ENCODE assay signal across 8 cellular contexts in genomic region chr12:75479963-75480461, GRCh38. TPM values are rescaled to one million over a fixed set of nuclear protein-coding genes. Genes with fewer than 3 reads are reported as not detected.
DNase-seq lines count a peak whose midpoint lies in the region; ATAC-seq and TF ChIP-seq lines count a peak whose summit lies in the region.

No MANE protein-coding gene starts in this region.

- H3K4me2 ChIP-seq in BLaER1 treated with 17β-estradiol and CSF1 and Interleukin-3, amounts not matched to agents 10 nM and 100 nM, result peak overlapping the region; percentile 57 to 96 (median 86)

- no peak for TF ChIP-seq CTCF in brain microvascular endothelial cell (IDR thresholded peaks at IDR 0.05; ENCODE audit: low read depth, low read length, missing control alignments)
- TF ChIP-seq CTCF in mucosa of descending colon (IDR thresholded peaks at IDR 0.05), result no peak

- in situ Hi-C loops in brain microvascular endothelial cell (cut with HindIII; ENCODE audit: low pct_ligation_motif_present, low sequenced_read_pairs), result no loop called here

- no peaks in the 10 kb centered on the region for H3K27me3 ChIP-seq in BLaER1 treated with 17β-estradiol and CSF1 and Interleukin-3, amounts not matched to agents 10 nM and 100 nM
- no peaks in the 10 kb centered on the region for H3K27me3 ChIP-seq in brain microvascular endothelial cell (replicated peaks)

- H3K27ac ChIP-seq in BLaER1 treated with 17β-estradiol and CSF1 and Interleukin-3, amounts not matched to agents 10 nM and 100 nM, result peak overlapping the region; percentile 68 to 95 (median 89); a peak in 21 of 22 replicates
- H3K27ac ChIP-seq in brain microvascular endothelial cell, result peak overlapping the region; percentile 91

- H3K4me1 ChIP-seq in BLaER1 treated with 17β-estradiol and CSF1 and Interleukin-3, amounts not matched to agents 10 nM and 100 nM, result peaks cover 44 to 82% (median 69%) of the 10 kb centered on the region in 10 experiments
- H3K4me1 ChIP-seq in mucosa of descending colon (ENCODE audit: low read depth), result no peaks in the 10 kb centered on the region

- H4K20me1 ChIP-seq in BLaER1 treated with 17β-estradiol and CSF1 and Interleukin-3, amounts not matched to agents 10 nM and 100 nM, result peaks cover 0 to 18% (median 0%) of the 10 kb centered on the region in 11 experiments; a peak in 6 of 22 replicates

- H3K36me3 ChIP-seq in BLaER1 treated with 17β-estradiol and CSF1 and Interleukin-3, amounts not matched to agents 10 nM and 100 nM, result peaks cover 0 to 34% (median 4%) of the 10 kb centered on the region in 11 experiments; a peak in 11 of 22 replicates
- peaks cover 7% of the 10 kb centered on the region for H3K36me3 ChIP-seq in brain microvascular endothelial cell (replicated peaks)
- no peaks in the 10 kb centered on the region for H3K36me3 ChIP-seq in mucosa of descending colon (ENCODE audit: low read depth)

- peaks cover 0 to 6% (median 0%) of the 10 kb centered on the region in 11 experiments; a peak in 4 of 22 replicates for H3K9me3 ChIP-seq in BLaER1 treated with 17β-estradiol and CSF1 and Interleukin-3, amounts not matched to agents 10 nM and 100 nM (replicated peaks in 1 of 11)
- H3K9me3 ChIP-seq in mucosa of descending colon, result no peaks in the 10 kb centered on the region

- DNase-seq in brain microvascular endothelial cell (peak; percentile 32), mucosa of descending colon (no peak), NCI-H2081 (lab: John Stamatoyannopoulos, UW) (no peak), NCI-H2107 (lab: John Stamatoyannopoulos, UW) (no peak), NCI-H446 (lab: John Stamatoyannopoulos, UW) (no peak)

- H3K4me3 ChIP-seq in BLaER1 treated with 17β-estradiol and CSF1 and Interleukin-3, amounts not matched to agents 10 nM and 100 nM, result peak overlapping the region in 8 of 10 experiments; percentile 53 to 85 (median 74); a peak in 14 of 20 replicates
- H3K4me3 ChIP-seq in brain microvascular endothelial cell (ENCODE audit: low read depth, low read length) (peak overlapping the region; percentile 31), mucosa of descending colon (no peak overlapping the region)

- peak overlapping the region in 10 of 11 experiments; percentile 19 to 93 (median 82); a peak in 17 of 22 replicates for H3K9ac ChIP-seq in BLaER1 treated with 17β-estradiol and CSF1 and Interleukin-3, amounts not matched to agents 10 nM and 100 nM

- intact Hi-C loops in mucosa of descending colon (cut with DNase I, micrococcal nuclease), result no loop called here

- peak; percentile 25 for ATAC-seq in GM19463 (IDR thresholded peaks at IDR 0.05; ENCODE audit: unreplicated experiment)
- peak; percentile 22 for ATAC-seq in HG03575 (IDR thresholded peaks at IDR 0.05; ENCODE audit: extremely low read depth, insufficient number of reproducible peaks, low FRiP score, unreplicated experiment)
- peak; percentile 54 for ATAC-seq in mucosa of descending colon

RNA-seq across cellular contexts. Expression of gene GLIPR1, which starts 0.5 kb away (rescaled TPM):
- total RNA-seq in mucosa of descending colon, result 10 to 100 TPM in 2 of 3 donors, 1 to 10 TPM in 1; 3.8 to 20.1 (median 10.1) TPM

RNA-seq across cellular contexts. Expression of gene KRR1, which starts 31.4 kb away (rescaled TPM):
- total RNA-seq in mucosa of descending colon, result 10 to 100 TPM; 34.1 to 48.5 (median 34.8) TPM
